In genomic region chr15:89399070-89399389, GRCh38 we compare ENCODE assay signal across 1 cellular context.
TF ChIP-seq lines count a peak whose summit lies in the region.

No MANE protein-coding gene starts in this region.

TF ChIP-seq in WTC11, 78 proteins besides CTCF, POLR2A, EP300 and RAD21 (continued from another document):
- no peak for TF ChIP-seq ZNF317 (CRISPR knock-in tag; IDR thresholded peaks at IDR 0.05; ENCODE audit: borderline replicate concordance, low read depth)
- no peak for TF ChIP-seq IRF2 (CRISPR knock-in tag; IDR thresholded peaks at IDR 0.05; ENCODE audit: borderline replicate concordance, low read depth)
- no peak for TF ChIP-seq ESRRA (CRISPR knock-in tag; IDR thresholded peaks at IDR 0.05; ENCODE audit: borderline replicate concordance)
- no peak for TF ChIP-seq ZNF263 (CRISPR knock-in tag; IDR thresholded peaks at IDR 0.05; ENCODE audit: low read depth)
- no peak for TF ChIP-seq ATF6 (CRISPR knock-in tag; IDR thresholded peaks at IDR 0.05)
- TF ChIP-seq CDX4 (CRISPR knock-in tag; IDR thresholded peaks at IDR 0.05; ENCODE audit: borderline replicate concordance) = no peak
- no peak for TF ChIP-seq SMAD3 (CRISPR knock-in tag; IDR thresholded peaks at IDR 0.05; ENCODE audit: borderline replicate concordance)
- TF ChIP-seq FOXP1 (CRISPR knock-in tag; IDR thresholded peaks at IDR 0.05; ENCODE audit: borderline replicate concordance) = no peak
- TF ChIP-seq ELF4 (CRISPR knock-in tag; IDR thresholded peaks at IDR 0.05; ENCODE audit: low read depth) = no peak
- no peak for TF ChIP-seq ZBTB21 (CRISPR knock-in tag; IDR thresholded peaks at IDR 0.05; ENCODE audit: borderline replicate concordance)
- TF ChIP-seq ZBTB43 (CRISPR knock-in tag; IDR thresholded peaks at IDR 0.05) = no peak
- TF ChIP-seq ZNF281 (CRISPR knock-in tag; IDR thresholded peaks at IDR 0.05) = no peak
